Comparison of ENCODE assay signal across 17 cellular contexts in genomic region chr15:27454281-27455060, GRCh38.
A peak's percentile ranks its signal among the peaks of the same experiment; 100 is the strongest.
DNase-seq lines count a peak whose midpoint lies in the region; ATAC-seq and TF ChIP-seq lines count a peak whose summit lies in the region.
"Had no signal": no experiment of that assay in that cellular context is flagged by ENCODE, and none has a peak within 500 bp of the region (broad histone marks: within the 10 kb centered on the region; RNA-seq: fewer than 3 reads in every experiment).

No MANE protein-coding gene starts in this region.

- CTCF ChIA-PET in HEK293 (lab: Yijun Ruan, JAX) = no interaction called here

- POLR2A ChIA-PET in HEK293 (lab: Yijun Ruan, JAX) = no interaction called here
- POLR2A ChIA-PET in naive thymus-derived CD8-positive, alpha-beta T cell (lab: Charles Lee) = no interaction called here

- H3K4me1 ChIP-seq in HEK293 (ENCODE audit: control insufficient read depth, insufficient read depth, low read length) = no peaks in the 10 kb centered on the region
- H3K4me1 ChIP-seq: parathyroid adenoma had no signal

- H3K4me1 Mint-ChIP-seq in endothelial cell (ENCODE audit: unreplicated experiment) = no peaks in the 10 kb centered on the region
- no peaks in the 10 kb centered on the region for H3K4me1 Mint-ChIP-seq in naive thymus-derived CD8-positive, alpha-beta T cell

- H3K9me3 Mint-ChIP-seq in endothelial cell (ENCODE audit: unreplicated experiment) = no peaks in the 10 kb centered on the region
- peaks cover 0 to 21% (median 5%) of the 10 kb centered on the region in 9 donors for H3K9me3 Mint-ChIP-seq in naive thymus-derived CD8-positive, alpha-beta T cell

- no peaks in the 10 kb centered on the region for H3K9me3 ChIP-seq in HEK293 (ENCODE audit: control insufficient read depth, insufficient read depth, low read depth, low read length)

- H3K4me3 ChIP-seq in HEK293 (ENCODE audit: low read depth, low read length) (no peak overlapping the region), fibroblast of pulmonary artery (replicated peaks; ENCODE audit: low read depth, low read length) (no peak overlapping the region)

- no peaks in the 10 kb centered on the region for H3K36me3 Mint-ChIP-seq in endothelial cell (ENCODE audit: low read depth, unreplicated experiment)
- no peaks in the 10 kb centered on the region for H3K36me3 Mint-ChIP-seq in naive thymus-derived CD8-positive, alpha-beta T cell

- no peak overlapping the region for H3K4me3 Mint-ChIP-seq in endothelial cell (ENCODE audit: unreplicated experiment)
- H3K4me3 Mint-ChIP-seq in naive thymus-derived CD8-positive, alpha-beta T cell = no peak overlapping the region

- no peak overlapping the region for H3K27ac ChIP-seq in HEK293 (ENCODE audit: extremely low read depth, low read depth, low read length)
- H3K27ac ChIP-seq: parathyroid adenoma had no signal

- peak; percentile 30 for DNase-seq in SW480 (ENCODE audit: low spot score)
- DNase-seq in fibroblast of pulmonary artery (ENCODE audit: low read depth) = peak; percentile 50
- DNase-seq in stromal cell of bone marrow (ENCODE audit: low read depth) = peak; percentile 33
- no peak for DNase-seq in endothelial cell (ENCODE audit: low spot score)
- no peak for DNase-seq in activated gamma-delta T cell treated with Interleukin-2 at 50 U/mL for 16 hours
- DNase-seq in naive thymus-derived CD8-positive, alpha-beta T cell = no peak
- DNase-seq: activated naive CD4-positive, alpha-beta T cell; GF-D8; glutamatergic neuron; Karpas-422; left colon; NCI-H146; NCI-H524; T-helper 2 cell had no signal

- TF ChIP-seq CTCF in HEK293 (tag by site-specific recombination; IDR thresholded peaks at IDR 0.05) = no peak
- no peak for TF ChIP-seq CTCF in fibroblast of pulmonary artery (IDR thresholded peaks at IDR 0.05; ENCODE audit: low read length, missing control alignments)
- TF ChIP-seq CTCF in endothelial cell (IDR thresholded peaks at IDR 0.05; ENCODE audit: unreplicated experiment) = no peak

- H3K27ac Mint-ChIP-seq in endothelial cell (ENCODE audit: unreplicated experiment) = no peak overlapping the region
- H3K27ac Mint-ChIP-seq in naive thymus-derived CD8-positive, alpha-beta T cell = no peak overlapping the region

- ATAC-seq in naive thymus-derived CD8-positive, alpha-beta T cell = no peak
- ATAC-seq: activated CD4-positive, CD25-positive, alpha-beta regulatory T cell treated with anti-CD3 and anti-CD28 coated beads, Interleukin-2, amount 50 U/mL, for 24 hours; left colon had no signal

- no peaks in the 10 kb centered on the region for H3K36me3 ChIP-seq in HEK293 (ENCODE audit: control insufficient read depth in 2 of 2, insufficient read depth in 1 of 2, low read length in 2 of 2)

- peaks cover 3% of the 10 kb centered on the region for H3K27me3 Mint-ChIP-seq in endothelial cell (ENCODE audit: unreplicated experiment)
- H3K27me3 Mint-ChIP-seq in naive thymus-derived CD8-positive, alpha-beta T cell = peaks cover 0 to 3% (median 0%) of the 10 kb centered on the region in 5 donors

TF ChIP-seq in HEK293, 187 proteins besides CTCF, POLR2A, EP300 and RAD21:
- TF ChIP-seq OVOL3 (tag by site-specific recombination; IDR thresholded peaks at IDR 0.05) = no peak
- 0 out of 2 replicates have a peak, but pooled peaks have one; percentile 26 for TF ChIP-seq ZNF335 (tag by site-specific recombination; conservative IDR thresholded peaks at IDR 0.05)
TF ChIP-seq in HEK293: peak in this region for 1.

Comparison
In these comparisons a context has a peak if more than half of its experiments do, and no peak if none do; other contexts are left out.
1. DNase-seq: peak in SW480 (single experiment), fibroblast of pulmonary artery (single experiment) and stromal cell of bone marrow (single experiment); none in endothelial cell (single experiment), activated gamma-delta T cell treated with Interleukin-2 at 50 U/mL for 16 hours (single experiment) and naive thymus-derived CD8-positive, alpha-beta T cell (0 of 10).